In the genomic region with DNA sequence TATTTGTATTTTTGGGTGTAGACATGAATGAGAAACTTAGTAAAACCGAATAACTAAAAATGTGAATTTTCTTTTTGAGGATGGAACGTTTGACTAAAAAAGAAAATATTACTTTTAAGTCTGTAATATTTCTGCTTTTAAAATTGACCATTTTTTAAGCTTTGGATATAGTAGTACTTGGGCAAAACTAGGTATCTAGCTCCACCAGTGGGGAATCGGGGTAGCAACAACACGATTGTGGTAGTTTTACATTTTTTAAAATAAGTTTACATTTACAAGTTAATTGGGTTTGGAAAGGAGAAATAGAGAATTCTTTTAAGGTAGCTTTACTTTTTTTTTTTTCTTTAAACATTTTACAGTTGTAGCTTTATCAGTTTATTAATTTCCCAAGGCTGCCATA, we compare ENCODE assay signal across 1 cellular context.
TF ChIP-seq lines count a peak whose summit lies in the region.

No MANE protein-coding gene starts in this region.

TF ChIP-seq in H1, 55 proteins besides CTCF, POLR2A, EP300 and RAD21:
- TF ChIP-seq, protein P1, sequence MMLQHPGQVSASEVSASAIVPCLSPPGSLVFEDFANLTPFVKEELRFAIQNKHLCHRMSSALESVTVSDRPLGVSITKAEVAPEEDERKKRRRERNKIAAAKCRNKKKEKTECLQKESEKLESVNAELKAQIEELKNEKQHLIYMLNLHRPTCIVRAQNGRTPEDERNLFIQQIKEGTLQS (IDR thresholded peaks at IDR 0.05; ENCODE audit: insufficient read depth, low read depth, low read length) = no peak
- TF ChIP-seq YY1 (IDR thresholded peaks at IDR 0.05; ENCODE audit: low read depth, low read length) (no peak), JUND (IDR thresholded peaks at IDR 0.05; ENCODE audit: low read length) (no peak), CBX5 (IDR thresholded peaks at IDR 0.05; ENCODE audit: low read depth, low read length) (no peak), CTBP2 (IDR thresholded peaks at IDR 0.05; ENCODE audit: borderline replicate concordance, insufficient read depth, insufficient read length, low read length) (no peak), KDM1A (IDR thresholded peaks at IDR 0.05; ENCODE audit: borderline replicate concordance, low read length) (no peak), CBX8 (IDR thresholded peaks at IDR 0.05; ENCODE audit: borderline replicate concordance, low read depth, low read length) (no peak), GTF2F1 (IDR thresholded peaks at IDR 0.05; ENCODE audit: borderline replicate concordance, low read depth, low read length) (no peak)
- TF ChIP-seq, protein P2, sequence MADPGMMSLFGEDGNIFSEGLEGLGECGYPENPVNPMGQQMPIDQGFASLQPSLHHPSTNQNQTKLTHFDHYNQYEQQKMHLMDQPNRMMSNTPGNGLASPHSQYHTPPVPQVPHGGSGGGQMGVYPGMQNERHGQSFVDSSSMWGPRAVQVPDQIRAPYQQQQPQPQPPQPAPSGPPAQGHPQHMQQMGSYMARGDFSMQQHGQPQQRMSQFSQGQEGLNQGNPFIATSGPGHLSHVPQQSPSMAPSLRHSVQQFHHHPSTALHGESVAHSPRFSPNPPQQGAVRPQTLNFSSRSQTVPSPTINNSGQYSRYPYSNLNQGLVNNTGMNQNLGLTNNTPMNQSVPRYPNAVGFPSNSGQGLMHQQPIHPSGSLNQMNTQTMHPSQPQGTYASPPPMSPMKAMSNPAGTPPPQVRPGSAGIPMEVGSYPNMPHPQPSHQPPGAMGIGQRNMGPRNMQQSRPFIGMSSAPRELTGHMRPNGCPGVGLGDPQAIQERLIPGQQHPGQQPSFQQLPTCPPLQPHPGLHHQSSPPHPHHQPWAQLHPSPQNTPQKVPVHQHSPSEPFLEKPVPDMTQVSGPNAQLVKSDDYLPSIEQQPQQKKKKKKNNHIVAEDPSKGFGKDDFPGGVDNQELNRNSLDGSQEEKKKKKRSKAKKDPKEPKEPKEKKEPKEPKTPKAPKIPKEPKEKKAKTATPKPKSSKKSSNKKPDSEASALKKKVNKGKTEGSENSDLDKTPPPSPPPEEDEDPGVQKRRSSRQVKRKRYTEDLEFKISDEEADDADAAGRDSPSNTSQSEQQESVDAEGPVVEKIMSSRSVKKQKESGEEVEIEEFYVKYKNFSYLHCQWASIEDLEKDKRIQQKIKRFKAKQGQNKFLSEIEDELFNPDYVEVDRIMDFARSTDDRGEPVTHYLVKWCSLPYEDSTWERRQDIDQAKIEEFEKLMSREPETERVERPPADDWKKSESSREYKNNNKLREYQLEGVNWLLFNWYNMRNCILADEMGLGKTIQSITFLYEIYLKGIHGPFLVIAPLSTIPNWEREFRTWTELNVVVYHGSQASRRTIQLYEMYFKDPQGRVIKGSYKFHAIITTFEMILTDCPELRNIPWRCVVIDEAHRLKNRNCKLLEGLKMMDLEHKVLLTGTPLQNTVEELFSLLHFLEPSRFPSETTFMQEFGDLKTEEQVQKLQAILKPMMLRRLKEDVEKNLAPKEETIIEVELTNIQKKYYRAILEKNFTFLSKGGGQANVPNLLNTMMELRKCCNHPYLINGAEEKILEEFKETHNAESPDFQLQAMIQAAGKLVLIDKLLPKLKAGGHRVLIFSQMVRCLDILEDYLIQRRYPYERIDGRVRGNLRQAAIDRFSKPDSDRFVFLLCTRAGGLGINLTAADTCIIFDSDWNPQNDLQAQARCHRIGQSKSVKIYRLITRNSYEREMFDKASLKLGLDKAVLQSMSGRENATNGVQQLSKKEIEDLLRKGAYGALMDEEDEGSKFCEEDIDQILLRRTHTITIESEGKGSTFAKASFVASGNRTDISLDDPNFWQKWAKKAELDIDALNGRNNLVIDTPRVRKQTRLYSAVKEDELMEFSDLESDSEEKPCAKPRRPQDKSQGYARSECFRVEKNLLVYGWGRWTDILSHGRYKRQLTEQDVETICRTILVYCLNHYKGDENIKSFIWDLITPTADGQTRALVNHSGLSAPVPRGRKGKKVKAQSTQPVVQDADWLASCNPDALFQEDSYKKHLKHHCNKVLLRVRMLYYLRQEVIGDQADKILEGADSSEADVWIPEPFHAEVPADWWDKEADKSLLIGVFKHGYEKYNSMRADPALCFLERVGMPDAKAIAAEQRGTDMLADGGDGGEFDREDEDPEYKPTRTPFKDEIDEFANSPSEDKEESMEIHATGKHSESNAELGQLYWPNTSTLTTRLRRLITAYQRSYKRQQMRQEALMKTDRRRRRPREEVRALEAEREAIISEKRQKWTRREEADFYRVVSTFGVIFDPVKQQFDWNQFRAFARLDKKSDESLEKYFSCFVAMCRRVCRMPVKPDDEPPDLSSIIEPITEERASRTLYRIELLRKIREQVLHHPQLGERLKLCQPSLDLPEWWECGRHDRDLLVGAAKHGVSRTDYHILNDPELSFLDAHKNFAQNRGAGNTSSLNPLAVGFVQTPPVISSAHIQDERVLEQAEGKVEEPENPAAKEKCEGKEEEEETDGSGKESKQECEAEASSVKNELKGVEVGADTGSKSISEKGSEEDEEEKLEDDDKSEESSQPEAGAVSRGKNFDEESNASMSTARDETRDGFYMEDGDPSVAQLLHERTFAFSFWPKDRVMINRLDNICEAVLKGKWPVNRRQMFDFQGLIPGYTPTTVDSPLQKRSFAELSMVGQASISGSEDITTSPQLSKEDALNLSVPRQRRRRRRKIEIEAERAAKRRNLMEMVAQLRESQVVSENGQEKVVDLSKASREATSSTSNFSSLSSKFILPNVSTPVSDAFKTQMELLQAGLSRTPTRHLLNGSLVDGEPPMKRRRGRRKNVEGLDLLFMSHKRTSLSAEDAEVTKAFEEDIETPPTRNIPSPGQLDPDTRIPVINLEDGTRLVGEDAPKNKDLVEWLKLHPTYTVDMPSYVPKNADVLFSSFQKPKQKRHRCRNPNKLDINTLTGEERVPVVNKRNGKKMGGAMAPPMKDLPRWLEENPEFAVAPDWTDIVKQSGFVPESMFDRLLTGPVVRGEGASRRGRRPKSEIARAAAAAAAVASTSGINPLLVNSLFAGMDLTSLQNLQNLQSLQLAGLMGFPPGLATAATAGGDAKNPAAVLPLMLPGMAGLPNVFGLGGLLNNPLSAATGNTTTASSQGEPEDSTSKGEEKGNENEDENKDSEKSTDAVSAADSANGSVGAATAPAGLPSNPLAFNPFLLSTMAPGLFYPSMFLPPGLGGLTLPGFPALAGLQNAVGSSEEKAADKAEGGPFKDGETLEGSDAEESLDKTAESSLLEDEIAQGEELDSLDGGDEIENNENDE (IDR thresholded peaks at IDR 0.05; ENCODE audit: insufficient replicate concordance, low read length) = no peak
